ENCODE assay signal across 7 cellular contexts in the genomic region with DNA sequence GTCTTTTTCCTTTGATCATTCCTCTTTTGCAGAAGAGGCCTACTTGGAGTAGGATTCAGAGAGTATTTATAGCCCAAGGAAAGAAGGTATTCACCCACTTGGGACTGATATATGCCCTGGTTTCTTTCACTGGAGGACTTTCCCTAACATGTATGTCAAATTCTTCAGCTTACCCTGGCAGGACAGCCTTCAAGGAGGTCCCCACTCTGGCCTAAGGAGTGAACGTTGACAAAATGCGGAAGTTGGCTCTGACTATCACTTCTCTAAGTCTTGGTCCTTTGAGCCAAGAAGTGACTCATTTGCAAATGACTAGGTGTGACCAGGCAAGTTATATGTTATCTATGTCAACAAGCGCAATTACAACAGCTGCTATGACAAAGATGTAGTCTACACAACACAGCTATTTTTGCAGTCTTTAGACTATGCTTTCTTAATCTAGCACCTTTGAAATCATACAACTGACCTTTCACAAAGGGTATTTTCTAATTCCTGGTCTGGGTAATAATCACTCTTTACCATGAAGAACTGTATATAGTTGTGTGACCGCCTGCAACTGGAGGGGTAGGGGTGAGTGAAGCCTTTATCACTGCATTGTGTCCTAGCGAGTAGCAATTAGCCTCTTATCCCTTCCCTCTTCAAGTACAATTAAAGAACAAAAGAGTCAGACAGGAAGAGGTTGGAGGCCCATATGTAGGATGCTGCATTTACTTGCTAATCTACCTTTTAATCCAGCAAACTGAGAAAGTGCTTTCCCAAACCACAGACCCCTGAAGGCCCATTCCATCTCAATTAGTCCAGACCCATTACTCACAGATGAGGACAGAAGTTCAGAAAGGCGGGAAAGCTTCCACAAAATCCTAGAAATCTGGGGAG. TPM values are rescaled to one million over a fixed set of nuclear protein-coding genes. Genes with fewer than 3 reads are reported as not detected.
A peak's percentile ranks its signal among the peaks of the same experiment; 100 is the strongest.
DNase-seq lines count a peak whose midpoint lies in the region; ATAC-seq and TF ChIP-seq lines count a peak whose summit lies in the region.

No MANE protein-coding gene starts in this region.

- no TSS peak for BruUV-seq in MCF 10A (replicated peaks; lab: Mats Ljungman, UMichigan)

- TF ChIP-seq CTCF in MCF 10A (IDR thresholded peaks at IDR 0.05; ENCODE audit: unreplicated experiment) (no peak), neural progenitor cell (IDR thresholded peaks at IDR 0.05) (no peak)

- H3K27ac ChIP-seq in neural progenitor cell (peak overlapping the region; percentile 19), SJCRH30 (no peak overlapping the region)

- peaks cover 22% of the 10 kb centered on the region for H3K4me1 Mint-ChIP-seq in MCF 10A (ENCODE audit: insufficient read depth, unreplicated experiment)
- peaks cover 47% of the 10 kb centered on the region for H3K4me1 Mint-ChIP-seq in neural progenitor cell

- no peak overlapping the region for H3K4me2 ChIP-seq in neural progenitor cell

- peaks cover 23% of the 10 kb centered on the region for H3F3A ChIP-seq in neural progenitor cell (ENCODE audit: low read depth)

- no peak overlapping the region for H3K4me3 Mint-ChIP-seq in MCF 10A (ENCODE audit: unreplicated experiment)
- H3K4me3 Mint-ChIP-seq in neural progenitor cell: no peak overlapping the region

- POLR2A ChIA-PET in MCF 10A (lab: Yijun Ruan, JAX): interaction anchor here (1.6 to 2.5 kb wide), 4 partner anchors 10 to 50 kb away, joined by 8 to 17 read pairs (median 10); a partner anchor contains a TSS

- peak overlapping the region; percentile 95 for H3K27ac Mint-ChIP-seq in MCF 10A (ENCODE audit: low read depth, unreplicated experiment)
- H3K27ac Mint-ChIP-seq in neural progenitor cell: no peak overlapping the region

- DNase-seq in NAMALWA (ENCODE audit: low spot score): peak; percentile 79
- peak; percentile 88 for DNase-seq in MCF 10A (ENCODE audit: unreplicated experiment)
- DNase-seq in neural progenitor cell (ENCODE audit: low spot score): peak; percentile 21
- DNase-seq in HK-2 (ENCODE audit: unreplicated experiment): no peak
- DNase-seq in SJCRH30: no peak

- H2AFZ ChIP-seq in neural progenitor cell (replicated peaks): no peak overlapping the region

- H4K20me1 ChIP-seq in neural progenitor cell (ENCODE audit: low read depth): no peaks in the 10 kb centered on the region

- H3K4me3 ChIP-seq in neural progenitor cell (no peak overlapping the region), SJCRH30 (no peak overlapping the region)

- H3K9me3 ChIP-seq in neural progenitor cell (ENCODE audit: low read depth) (no peaks in the 10 kb centered on the region), SJCRH30 (replicated peaks) (no peaks in the 10 kb centered on the region)

- no peaks in the 10 kb centered on the region for H3K79me2 ChIP-seq in neural progenitor cell (ENCODE audit: low read depth)

- H3K36me3 ChIP-seq in neural progenitor cell (no peaks in the 10 kb centered on the region), SJCRH30 (no peaks in the 10 kb centered on the region)

- H3K27me3 ChIP-seq in neural progenitor cell: no peaks in the 10 kb centered on the region
- H3K27me3 ChIP-seq in SJCRH30: no peaks in the 10 kb centered on the region

- H3K9me3 Mint-ChIP-seq in MCF 10A (ENCODE audit: unreplicated experiment) (no peaks in the 10 kb centered on the region), neural progenitor cell (no peaks in the 10 kb centered on the region)

- H3K9ac ChIP-seq in neural progenitor cell: no peak overlapping the region

- intact Hi-C loops in MCF 10A (cut with micrococcal nuclease): no loop called here

- ATAC-seq in GM18870 (IDR thresholded peaks at IDR 0.05; ENCODE audit: unreplicated experiment) (peak; percentile 100), HG02623 (IDR thresholded peaks at IDR 0.05; ENCODE audit: unreplicated experiment) (peak; percentile 99)

- CTCF ChIA-PET in MCF 10A (lab: Yijun Ruan, JAX): interaction anchor here (0.6 to 2.6 kb wide), 4 partner anchors 33 to 426 kb away, joined by 3 to 12 read pairs (median 4); no protein-coding TSS in a partner anchor

- H3K4me1 ChIP-seq in neural progenitor cell (peaks cover 65% of the 10 kb centered on the region), SJCRH30 (0 out of 2 replicates have a peak, but pooled peaks cover 3% of the 10 kb centered on the region)

- no peaks in the 10 kb centered on the region for H3K27me3 Mint-ChIP-seq in MCF 10A (ENCODE audit: insufficient read depth, unreplicated experiment)
- peaks cover 5% of the 10 kb centered on the region for H3K27me3 Mint-ChIP-seq in neural progenitor cell (ENCODE audit: insufficient read depth, low read depth)

- peaks cover 8% of the 10 kb centered on the region for H3K36me3 Mint-ChIP-seq in MCF 10A (ENCODE audit: insufficient read depth, unreplicated experiment)
- no peaks in the 10 kb centered on the region for H3K36me3 Mint-ChIP-seq in neural progenitor cell

RNA-seq across cellular contexts. Expression of a gene that starts 50.1 kb away (rescaled TPM):
- total RNA-seq in MCF 10A (2022) (4.8 and 5.4 TPM in 2 replicates), neural progenitor cell (ENCODE audit: low replicate concordance) (7.5 and 9.4 TPM in 2 replicates)
- total RNA-seq in SJCRH30 (2014; rRNA removed; shearing (Covaris generic)): 0.10 and 0.28 TPM in 2 replicates

Comparison
In these comparisons a context has a peak if more than half of its experiments do, and no peak if none do; other contexts are left out.
1. DNase-seq: peak in NAMALWA (single experiment), MCF 10A (single experiment) and neural progenitor cell (single experiment); none in HK-2 (single experiment) and SJCRH30 (0 of 2).